In genomic region chr1:16896316-16897065, GRCh38 we compare ENCODE assay signal across 8 cellular contexts. TPM values are rescaled to one million over a fixed set of nuclear protein-coding genes. Genes with fewer than 3 reads are reported as not detected.
DNase-seq lines count a peak whose midpoint lies in the region; ATAC-seq and TF ChIP-seq lines count a peak whose summit lies in the region.
"Not testable (repeated sequence)": the region's sequence is repeated elsewhere in the genome, so short reads cannot be mapped to it uniquely, and the experiment has no call there.

No MANE protein-coding gene starts in this region.

- H3K27ac Mint-ChIP-seq in CD8-positive, alpha-beta T cell, result peak overlapping the region; percentile 100
- peak overlapping the region; percentile 99 to 100 (median 100) for H3K27ac Mint-ChIP-seq in naive B cell

- H3K27me3 ChIP-seq in CD8-positive, alpha-beta T cell (ENCODE audit: insufficient read depth, low read length); esophagus squamous epithelium: not testable (repeated sequence)

- intact Hi-C loops in CD8-positive, alpha-beta T cell (cut with DNase I, micrococcal nuclease), result loop anchor here (1.0 kb wide), 2 partner anchors 8 to 17 kb away; no protein-coding TSS in a partner anchor
- intact Hi-C loops in esophagus squamous epithelium (cut with DNase I), result not testable (repeated sequence)

- H3K36me3 Mint-ChIP-seq in CD8-positive, alpha-beta T cell; naive B cell: not testable (repeated sequence)

- POLR2A ChIA-PET in CD8-positive, alpha-beta T cell (lab: Charles Lee), result interaction anchor here (0.7 to 2.4 kb wide), 3 partner anchors 8 to 251 kb away, joined by 3 to 24 read pairs (median 4); no protein-coding TSS in a partner anchor

- H3K27me3 Mint-ChIP-seq in CD8-positive, alpha-beta T cell (ENCODE audit: low read depth); naive B cell: not testable (repeated sequence)

- not testable (repeated sequence) for H3K9me3 ChIP-seq in CD8-positive, alpha-beta T cell (ENCODE audit: low read length); esophagus squamous epithelium

- peak; percentile 5 for ATAC-seq in CD8-positive, alpha-beta T cell
- peak in 1 of 2 donors; percentile 17 for ATAC-seq in naive B cell (ENCODE audit: low read depth in 2 of 2)

- TF ChIP-seq POLR2A in esophagus squamous epithelium (IDR thresholded peaks at IDR 0.05), result not testable (repeated sequence)

- peaks cover 20% of the 10 kb centered on the region for H3K4me1 ChIP-seq in CD8-positive, alpha-beta T cell (ENCODE audit: insufficient read depth, low read length)
- peaks cover 0 to 26% (median 11%) of the 10 kb centered on the region in 3 donors for H3K4me1 ChIP-seq in esophagus squamous epithelium

- H3K9me3 Mint-ChIP-seq in CD8-positive, alpha-beta T cell; naive B cell: not testable (repeated sequence)

- WGBS in esophagus squamous epithelium, 2 donors, result 19 to 21% methylated on average over 21 to 22 of the region's 24 CpGs

- H3K4me3 ChIP-seq in CD8-positive, alpha-beta T cell (ENCODE audit: low read depth, low read length), result peak overlapping the region; percentile 48
- not testable (repeated sequence) for H3K4me3 ChIP-seq in HFF-Myc (replicated peaks; ENCODE audit: low read depth, low read length)
- H3K4me3 ChIP-seq in esophagus squamous epithelium, result peak overlapping the region in 3 of 4 donors; percentile 29 to 55 (median 36)

- CTCF ChIA-PET in CD8-positive, alpha-beta T cell (lab: Charles Lee), result not testable (repeated sequence)

- DNase-seq in CD8-positive, alpha-beta T cell, result peak in 6 of 7 experiments; percentile 42 to 80 (median 58)
- DNase-seq in HFF-Myc (ENCODE audit: extremely low read depth, low read depth), result peak; percentile 80
- peak; percentile 21 to 56 for DNase-seq in NCI-H1930 (lab: John Stamatoyannopoulos, UW)
- peak; percentile 82 to 98 for DNase-seq in SW 1271 (lab: John Stamatoyannopoulos, UW)
- DNase-seq in activated gamma-delta T cell treated with Interleukin-2 at 50 U/mL for 16 hours, result peak; percentile 57
- not testable (repeated sequence) for DNase-seq in esophagus squamous epithelium (lab: John Stamatoyannopoulos, UW)
- peak; percentile 55 for DNase-seq in naive B cell
- DNase-seq in stimulated activated CD8-positive, alpha-beta memory T cell treated with anti-CD3 and anti-CD28 coated beads, Interleukin-4, amount 100 ng/mL, for 24 hours (ENCODE audit: low read depth), result peak; percentile 64

- H3K27ac ChIP-seq in CD8-positive, alpha-beta T cell (ENCODE audit: low read depth, low read length), result peak overlapping the region; percentile 97
- H3K27ac ChIP-seq in esophagus squamous epithelium, result peak overlapping the region; percentile 69 to 91 (median 88)

- TF ChIP-seq CTCF in CD8-positive, alpha-beta T cell (IDR thresholded peaks at IDR 0.05); HFF-Myc (IDR thresholded peaks at IDR 0.05; ENCODE audit: low read depth, low read length, missing control alignments); esophagus squamous epithelium (IDR thresholded peaks at IDR 0.05): not testable (repeated sequence)

- H3K4me1 Mint-ChIP-seq in CD8-positive, alpha-beta T cell (ENCODE audit: low read depth), result peaks cover 31% of the 10 kb centered on the region
- H3K4me1 Mint-ChIP-seq in naive B cell, result peaks cover 33 to 39% (median 35%) of the 10 kb centered on the region in 3 donors

- peak overlapping the region; percentile 83 for H3K4me3 Mint-ChIP-seq in CD8-positive, alpha-beta T cell
- peak overlapping the region; percentile 80 to 94 (median 89) for H3K4me3 Mint-ChIP-seq in naive B cell

- not testable (repeated sequence) for H3K36me3 ChIP-seq in CD8-positive, alpha-beta T cell (ENCODE audit: insufficient read depth, low read length); esophagus squamous epithelium

RNA-seq across cellular contexts. Expression of gene RNU1-2, which starts 0.7 kb away (rescaled TPM):
- total RNA-seq in CD8-positive, alpha-beta T cell, result 1,000 to 10,000 TPM; 3,774 to 3,852 TPM
- total RNA-seq in esophagus squamous epithelium, result under 1 TPM; under 0.01 TPM
- 10 to 100 TPM in 4 of 6 donors, not detected in 2; 27.4 to 56.9 (median 45.9) TPM for polyA plus RNA-seq in naive B cell (ENCODE audit: low read depth in 6 of 6)

RNA-seq across cellular contexts. Expression of gene CROCC, which starts 25.2 kb away (rescaled TPM):
- total RNA-seq in CD8-positive, alpha-beta T cell, result 10 to 100 TPM; 51.2 to 54.0 TPM
- total RNA-seq in esophagus squamous epithelium, result 10 to 100 TPM in 3 of 4 donors, 1 to 10 TPM in 1; 8.5 to 43.1 (median 30.2) TPM
- 1 to 10 TPM; 1.4 to 4.0 (median 2.3) TPM for polyA plus RNA-seq in naive B cell (ENCODE audit: low read depth in 6 of 6)

Comparison
In these comparisons a context has a peak if more than half of its experiments do, and no peak if none do; other contexts are left out.
1. RNA of gene RNU1-2, which starts 0.7 kb away (total RNA-seq): 3,774 to 3,852 TPM in CD8-positive, alpha-beta T cell; under 0.01 TPM in esophagus squamous epithelium; every median in the first group is over 1,000 times any median in the second.